ENCODE assay signal across 23 cellular contexts in genomic region chr5:39986614-39987013, GRCh38.
DNase-seq lines count a peak whose midpoint lies in the region; ATAC-seq and TF ChIP-seq lines count a peak whose summit lies in the region.
"Had no signal": no experiment of that assay in that cellular context is flagged by ENCODE, and none has a peak within 500 bp of the region (broad histone marks: within the 10 kb centered on the region; RNA-seq: fewer than 3 reads in every experiment).

No MANE protein-coding gene starts in this region.

- H3K79me2 ChIP-seq in PC-9 (ENCODE audit: low read depth) = no peaks in the 10 kb centered on the region
- H3K79me2 ChIP-seq in osteoblast (ENCODE audit: insufficient read depth, low read length) = no peaks in the 10 kb centered on the region

- no peaks in the 10 kb centered on the region for H3K9me3 Mint-ChIP-seq in endodermal cell
- H3K9me3 Mint-ChIP-seq in natural killer cell = no peaks in the 10 kb centered on the region
- H3K9me3 Mint-ChIP-seq: activated CD8-positive, alpha-beta T cell treated with anti-CD3 and anti-CD28 coated beads for 36 hours; stimulated activated naive CD8-positive, alpha-beta T cell treated with anti-CD3 and anti-CD28 coated beads, Interleukin-15, Interleukin-2, amounts not matched to agents 100 ng/mL and 50 ng/mL, for 24 hours had no signal

- no peaks in the 10 kb centered on the region for H3K36me3 Mint-ChIP-seq in endodermal cell (ENCODE audit: low read depth)
- no peaks in the 10 kb centered on the region for H3K36me3 Mint-ChIP-seq in natural killer cell

- H3K4me1 ChIP-seq in PC-9 (replicated peaks; ENCODE audit: insufficient read depth) = no peaks in the 10 kb centered on the region
- no peaks in the 10 kb centered on the region for H3K4me1 ChIP-seq in endodermal cell (ENCODE audit: control insufficient read depth, insufficient read depth, low read length)
- no peaks in the 10 kb centered on the region for H3K4me1 ChIP-seq in osteoblast (ENCODE audit: insufficient read depth, low read length)
- H3K4me1 ChIP-seq: breast epithelium, spleen had no signal

- no peaks in the 10 kb centered on the region for H3K4me1 Mint-ChIP-seq in endodermal cell
- H3K4me1 Mint-ChIP-seq in natural killer cell = no peaks in the 10 kb centered on the region

- no peaks in the 10 kb centered on the region for H3K9me2 ChIP-seq in PC-9 (ENCODE audit: insufficient read depth)

- H3K4me3 ChIP-seq in PC-9 (no peak overlapping the region), endodermal cell (ENCODE audit: low read length) (no peak overlapping the region), osteoblast (ENCODE audit: insufficient read depth, low read length) (no peak overlapping the region)
- H3K4me3 ChIP-seq: breast epithelium, dorsolateral prefrontal cortex, lung, spleen, tibial artery had no signal

- H3F3A ChIP-seq in PC-9 (ENCODE audit: insufficient read depth, low read depth) = no peaks in the 10 kb centered on the region

- H3K4me2 ChIP-seq in PC-9 = no peak overlapping the region
- no peak overlapping the region for H3K4me2 ChIP-seq in osteoblast (ENCODE audit: insufficient read depth, low read length)

- POLR2A ChIA-PET in PC-9 (lab: Charles Lee; ENCODE audit: unreplicated experiment) = interaction anchor here (0.7 kb wide), 1 partner anchor 371 kb away, joined by 4 read pairs; no protein-coding TSS in a partner anchor

- intact Hi-C loops in PC-9 (cut with micrococcal nuclease; ENCODE audit: unreplicated experiment) = no loop called here
- intact Hi-C loops in natural killer cell (cut with micrococcal nuclease) = no loop called here

- H3K4me3 Mint-ChIP-seq in endodermal cell = no peak overlapping the region
- no peak overlapping the region for H3K4me3 Mint-ChIP-seq in natural killer cell
- H3K4me3 Mint-ChIP-seq: activated CD8-positive, alpha-beta T cell treated with anti-CD3 and anti-CD28 coated beads for 36 hours; stimulated activated naive CD8-positive, alpha-beta T cell treated with anti-CD3 and anti-CD28 coated beads, Interleukin-15, Interleukin-2, amounts not matched to agents 100 ng/mL and 50 ng/mL, for 24 hours had no signal

- TF ChIP-seq CTCF in PC-9 (conservative IDR thresholded peaks at IDR 0.05) (peak; percentile 39), endodermal cell (conservative IDR thresholded peaks at IDR 0.05) (peak; percentile 30), osteoblast (IDR thresholded peaks at IDR 0.05; ENCODE audit: extremely low read depth, low read depth, low read length) (peak; percentile 37), natural killer cell (IDR thresholded peaks at IDR 0.05) (no peak)

- WGBS in endodermal cell (ENCODE audit: insufficient coverage in 1 of 2, insufficient read length in 1 of 2), 2 experiments = 78% methylated on average over 2 of the region's 2 CpGs; no CpG with 5 or more reads in 1 of the 2 experiments

- H4K20me1 ChIP-seq in PC-9 (ENCODE audit: insufficient read depth) (no peaks in the 10 kb centered on the region), osteoblast (ENCODE audit: insufficient read depth, low read length) (no peaks in the 10 kb centered on the region)

- H3K9me3 ChIP-seq in PC-9 (ENCODE audit: insufficient read depth, low read depth) (no peaks in the 10 kb centered on the region), endodermal cell (ENCODE audit: control insufficient read depth, low read length) (no peaks in the 10 kb centered on the region), osteoblast (ENCODE audit: low read depth, low read length) (no peaks in the 10 kb centered on the region)
- H3K9me3 ChIP-seq: breast epithelium, spleen, tibial artery had no signal

- ATAC-seq in HG02840 (IDR thresholded peaks at IDR 0.05; ENCODE audit: low FRiP score, unreplicated experiment) (no peak), natural killer cell (no peak)
- ATAC-seq: activated CD4-positive, CD25-positive, alpha-beta regulatory T cell treated with anti-CD3 and anti-CD28 coated beads, Interleukin-2, amount 50 U/mL, for 24 hours; activated CD8-positive, alpha-beta T cell treated with anti-CD3 and anti-CD28 coated beads for 36 hours had no signal

- H3K36me3 ChIP-seq in PC-9 (ENCODE audit: low read depth) = no peaks in the 10 kb centered on the region
- no peaks in the 10 kb centered on the region for H3K36me3 ChIP-seq in endodermal cell (ENCODE audit: control insufficient read depth, insufficient read depth, low read length)
- H3K36me3 ChIP-seq in osteoblast (ENCODE audit: insufficient read depth, low read length) = no peaks in the 10 kb centered on the region
- H3K36me3 ChIP-seq: breast epithelium, spleen, tibial artery had no signal

- H2AFZ ChIP-seq in PC-9 = no peak overlapping the region
- no peak overlapping the region for H2AFZ ChIP-seq in osteoblast (ENCODE audit: low read length)

- H3K27me3 ChIP-seq in PC-9 (ENCODE audit: insufficient read depth, low read depth) = no peaks in the 10 kb centered on the region
- no peaks in the 10 kb centered on the region for H3K27me3 ChIP-seq in endodermal cell (ENCODE audit: control insufficient read depth, insufficient read depth, low read length, poor library complexity, severe bottlenecking)
- no peaks in the 10 kb centered on the region for H3K27me3 ChIP-seq in osteoblast (ENCODE audit: insufficient read depth, low read length)
- H3K27me3 ChIP-seq: breast epithelium, spleen, tibial artery had no signal

- H3K27ac Mint-ChIP-seq in endodermal cell (no peak overlapping the region), natural killer cell (no peak overlapping the region)
- H3K27ac Mint-ChIP-seq: activated CD8-positive, alpha-beta T cell treated with anti-CD3 and anti-CD28 coated beads for 36 hours; stimulated activated naive CD8-positive, alpha-beta T cell treated with anti-CD3 and anti-CD28 coated beads, Interleukin-15, Interleukin-2, amounts not matched to agents 100 ng/mL and 50 ng/mL, for 24 hours had no signal

- H3K27ac ChIP-seq in PC-9 = no peak overlapping the region
- no peak overlapping the region for H3K27ac ChIP-seq in endodermal cell (ENCODE audit: low read depth, low read length)
- no peak overlapping the region for H3K27ac ChIP-seq in osteoblast (ENCODE audit: low read depth, low read length)
- H3K27ac ChIP-seq: breast epithelium, dorsolateral prefrontal cortex, spleen, tibial artery had no signal

- H3K27me3 Mint-ChIP-seq in endodermal cell (ENCODE audit: insufficient read depth) (no peaks in the 10 kb centered on the region), natural killer cell (ENCODE audit: low read depth in 2 of 2) (peaks cover 13 to 14% of the 10 kb centered on the region in 2 donors)

- CTCF ChIA-PET in PC-9 (lab: Charles Lee) = no interaction called here

- H3K9ac ChIP-seq in endodermal cell (ENCODE audit: extremely low read depth, low read length, poor library complexity, severe bottlenecking) = no peak overlapping the region

- DNase-seq in ELR (ENCODE audit: low read depth) = peak; percentile 3
- DNase-seq in PC-9 = no peak
- no peak for DNase-seq in endodermal cell
- no peak for DNase-seq in osteoblast (ENCODE audit: insufficient read length, low spot score, missing footprints)
- DNase-seq in natural killer cell = no peak
- DNase-seq in NCI-H2107 (lab: John Stamatoyannopoulos, UW) = no peak
- no peak for DNase-seq in NCI-H345 treated with DMSO at 0.1 percent for 48 hours (lab: John Stamatoyannopoulos, UW; ENCODE audit: unreplicated experiment)
- DNase-seq: activated CD8-positive, alpha-beta T cell treated with anti-CD3 and anti-CD28 coated beads for 36 hours; activated gamma-delta T cell treated with Interleukin-2 at 50 U/mL for 16 hours; activated T-cell treated with anti-CD3 and anti-CD28 coated beads, Interleukin-2, amount 50 U/mL, for 1 hour; dorsolateral prefrontal cortex; glutamatergic neuron; NCI-H1105; NCI-H524; spleen; stimulated activated CD4-positive, alpha-beta T cell treated with anti-CD3 and anti-CD28 coated beads, Interleukin-4, amount 100 ng/mL, for 1 hour; SW 1271; tibial artery had no signal

- no TSS peak for BruUV-seq in PC-9 (replicated peaks; lab: Mats Ljungman, UMichigan)
